In genomic region chr15:68054658-68055223, GRCh38 we compare ENCODE assay signal across 8 cellular contexts. TPM values are rescaled to one million over a fixed set of nuclear protein-coding genes. Genes with fewer than 3 reads are reported as not detected.
DNase-seq lines count a peak whose midpoint lies in the region; ATAC-seq and TF ChIP-seq lines count a peak whose summit lies in the region.

No MANE protein-coding gene starts in this region.

- peak overlapping the region; percentile 77 for H3K9ac ChIP-seq in endodermal cell (ENCODE audit: extremely low read depth, low read length, poor library complexity, severe bottlenecking)

- DNase-seq in NCI-H2227 (lab: John Stamatoyannopoulos, UW; ENCODE audit: unreplicated experiment) (peak; percentile 56), endodermal cell (peak; percentile 92), midbrain (lab: John Stamatoyannopoulos, UW) (peak; percentile 26)
- DNase-seq in activated CD8-positive, alpha-beta T cell treated with anti-CD3 and anti-CD28 coated beads, Interleukin-2, amount 10 ng/mL, durations not matched to agents 7 days and 5 days, result peak; percentile 47
- peak; percentile 58 for DNase-seq in stimulated activated naive CD8-positive, alpha-beta T cell treated with anti-CD3 and anti-CD28 coated beads, Interleukin-15, Interleukin-2, amounts not matched to agents 100 U/mL and 50 U/mL, for 24 hours

- peak overlapping the region; percentile 91 for H3K27ac ChIP-seq in endodermal cell (ENCODE audit: low read depth, low read length)

- peak; percentile 7 for ATAC-seq in HG02571 (IDR thresholded peaks at IDR 0.05; ENCODE audit: unreplicated experiment)
- ATAC-seq in activated CD8-positive, alpha-beta T cell treated with anti-CD3 and anti-CD28 coated beads, Interleukin-2, amount 10 ng/mL, durations not matched to agents 7 days and 5 days, result peak; percentile 18
- ATAC-seq in stimulated activated naive CD8-positive, alpha-beta T cell treated with anti-CD3 and anti-CD28 coated beads, Interleukin-15, Interleukin-2, amounts not matched to agents 100 U/mL and 50 U/mL, for 24 hours, result peak; percentile 7
- no peak for ATAC-seq in HG03025 (IDR thresholded peaks at IDR 0.05; ENCODE audit: low FRiP score, unreplicated experiment)

- H3K36me3 ChIP-seq in endodermal cell (ENCODE audit: control insufficient read depth, insufficient read depth, low read length), result peaks cover 1% of the 10 kb centered on the region

- POLR2A ChIA-PET in activated CD8-positive, alpha-beta T cell treated with anti-CD3 and anti-CD28 coated beads, Interleukin-2, amount 10 ng/mL, durations not matched to agents 7 days and 5 days (lab: Charles Lee), result interaction anchor here (0.7 to 2.5 kb wide), 13 partner anchors 10 to 292 kb away, joined by 3 to 9 read pairs (median 4); no protein-coding TSS in a partner anchor

- peak overlapping the region; percentile 95 for H3K27ac Mint-ChIP-seq in activated CD8-positive, alpha-beta T cell treated with anti-CD3 and anti-CD28 coated beads, Interleukin-2, amount 10 ng/mL, durations not matched to agents 7 days and 5 days
- H3K27ac Mint-ChIP-seq in endodermal cell, result peak overlapping the region; percentile 65

- H3K4me3 Mint-ChIP-seq in activated CD8-positive, alpha-beta T cell treated with anti-CD3 and anti-CD28 coated beads, Interleukin-2, amount 10 ng/mL, durations not matched to agents 7 days and 5 days, result peak overlapping the region; percentile 97
- peak overlapping the region; percentile 81 for H3K4me3 Mint-ChIP-seq in endodermal cell

- H3K36me3 Mint-ChIP-seq in activated CD8-positive, alpha-beta T cell treated with anti-CD3 and anti-CD28 coated beads, Interleukin-2, amount 10 ng/mL, durations not matched to agents 7 days and 5 days (ENCODE audit: low read depth), result peaks cover 11% of the 10 kb centered on the region
- H3K36me3 Mint-ChIP-seq in endodermal cell (ENCODE audit: low read depth), result peaks cover 5% of the 10 kb centered on the region

- CTCF ChIA-PET in activated CD8-positive, alpha-beta T cell treated with anti-CD3 and anti-CD28 coated beads, Interleukin-2, amount 10 ng/mL, durations not matched to agents 7 days and 5 days (lab: Charles Lee), result interaction anchor here (0.8 to 1.6 kb wide), 3 partner anchors 100 to 192 kb away, joined by 3 to 4 read pairs (median 4); no protein-coding TSS in a partner anchor

- peaks cover 8% of the 10 kb centered on the region for H3K4me1 ChIP-seq in endodermal cell (ENCODE audit: control insufficient read depth, insufficient read depth, low read length)

- H3K9me3 Mint-ChIP-seq in activated CD8-positive, alpha-beta T cell treated with anti-CD3 and anti-CD28 coated beads, Interleukin-2, amount 10 ng/mL, durations not matched to agents 7 days and 5 days (ENCODE audit: insufficient read depth), result no peaks in the 10 kb centered on the region
- H3K9me3 Mint-ChIP-seq in endodermal cell, result no peaks in the 10 kb centered on the region

- H3K27me3 Mint-ChIP-seq in activated CD8-positive, alpha-beta T cell treated with anti-CD3 and anti-CD28 coated beads, Interleukin-2, amount 10 ng/mL, durations not matched to agents 7 days and 5 days (ENCODE audit: low read depth), result peaks cover 9% of the 10 kb centered on the region
- H3K27me3 Mint-ChIP-seq in endodermal cell (ENCODE audit: insufficient read depth), result peaks cover 6% of the 10 kb centered on the region

- 0% methylated on average over 32 of the region's 32 CpGs; no CpG with 5 or more reads in 1 of the 2 experiments for WGBS in endodermal cell (ENCODE audit: insufficient coverage in 1 of 2, insufficient read length in 1 of 2), 2 experiments

- TF ChIP-seq CTCF in endodermal cell (conservative IDR thresholded peaks at IDR 0.05), result peak; percentile 7

- H3K4me3 ChIP-seq in GM08714 (ENCODE audit: low read length) (peak overlapping the region; percentile 89), endodermal cell (ENCODE audit: low read length) (peak overlapping the region; percentile 91)

- H3K9me3 ChIP-seq in endodermal cell (ENCODE audit: control insufficient read depth, low read length), result no peaks in the 10 kb centered on the region

- H3K27me3 ChIP-seq in endodermal cell (ENCODE audit: control insufficient read depth, insufficient read depth, low read length, poor library complexity, severe bottlenecking), result no peaks in the 10 kb centered on the region

- H3K4me1 Mint-ChIP-seq in activated CD8-positive, alpha-beta T cell treated with anti-CD3 and anti-CD28 coated beads, Interleukin-2, amount 10 ng/mL, durations not matched to agents 7 days and 5 days (ENCODE audit: low read depth), result peaks cover 37% of the 10 kb centered on the region
- peaks cover 27% of the 10 kb centered on the region for H3K4me1 Mint-ChIP-seq in endodermal cell

RNA-seq across cellular contexts. Expression of gene PIAS1, which starts 0.6 kb away (rescaled TPM):
- 10 to 100 TPM; 40.6 to 44.2 TPM for total RNA-seq in activated CD8-positive, alpha-beta T cell treated with anti-CD3 and anti-CD28 coated beads, Interleukin-2, amount 10 ng/mL, durations not matched to agents 7 days and 5 days
- total RNA-seq in endodermal cell, result 10 to 100 TPM; 38.0 to 40.1 TPM
- polyA plus RNA-seq in endodermal cell (2013, experiment 1 of 2), result 50.4 TPM
- 42.8 TPM for polyA plus RNA-seq in endodermal cell (2013, experiment 2 of 2)

Comparison
In these comparisons a context has a peak if more than half of its experiments do, and no peak if none do; other contexts are left out.
1. DNase-seq: peak in every context shown above with its lines; median percentile 92 in endodermal cell; 58 in stimulated activated naive CD8-positive, alpha-beta T cell treated with anti-CD3 and anti-CD28 coated beads, Interleukin-15, Interleukin-2, amounts not matched to agents 100 U/mL and 50 U/mL, for 24 hours; 56 in NCI-H2227; 47 in activated CD8-positive, alpha-beta T cell treated with anti-CD3 and anti-CD28 coated beads, Interleukin-2, amount 10 ng/mL, durations not matched to agents 7 days and 5 days; 26 in midbrain.